1 cellular context compared by ENCODE assay signal in the genomic region with DNA sequence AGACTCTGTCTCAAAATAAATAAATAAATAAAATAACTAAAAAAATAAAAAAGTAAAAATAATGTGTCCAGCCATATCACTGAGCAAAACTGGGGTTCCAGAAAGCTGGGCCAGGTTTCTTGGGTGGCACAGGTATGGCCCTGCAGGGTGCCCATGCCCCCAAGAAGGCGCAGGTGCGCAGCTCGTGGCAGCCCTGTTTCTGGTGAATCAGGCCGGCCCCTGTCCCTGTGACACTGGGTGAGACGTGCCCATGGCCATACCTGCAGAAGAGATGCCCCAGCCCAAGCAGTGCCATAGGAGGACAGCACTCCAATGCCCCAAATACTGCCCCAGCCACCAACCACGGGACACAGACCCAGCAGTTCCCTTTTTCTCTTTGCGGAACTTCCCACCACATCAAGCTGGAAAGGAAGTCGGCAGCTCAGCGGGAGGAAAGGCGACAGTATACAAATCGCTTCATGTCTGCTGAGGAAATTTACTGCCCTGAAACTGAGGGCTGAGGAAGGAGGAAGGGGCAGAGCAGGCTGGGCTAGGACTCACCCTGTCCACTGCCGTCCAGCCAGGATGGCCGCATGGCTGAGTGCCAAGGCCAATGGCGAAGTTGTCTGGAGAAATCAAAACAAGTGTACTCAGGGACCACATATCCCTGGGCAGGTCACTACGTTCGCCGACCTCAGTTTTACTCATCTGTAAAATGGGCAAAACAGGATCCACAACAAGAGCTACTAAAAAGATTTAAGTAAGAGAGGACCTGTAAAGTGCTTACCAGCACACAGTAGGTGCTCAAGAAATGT.
TF ChIP-seq lines count a peak whose summit lies in the region.

No MANE protein-coding gene starts in this region.

TF ChIP-seq in K562, 482 proteins besides CTCF, POLR2A, EP300 and RAD21 (continued from another document):
- TF ChIP-seq, protein P1, sequence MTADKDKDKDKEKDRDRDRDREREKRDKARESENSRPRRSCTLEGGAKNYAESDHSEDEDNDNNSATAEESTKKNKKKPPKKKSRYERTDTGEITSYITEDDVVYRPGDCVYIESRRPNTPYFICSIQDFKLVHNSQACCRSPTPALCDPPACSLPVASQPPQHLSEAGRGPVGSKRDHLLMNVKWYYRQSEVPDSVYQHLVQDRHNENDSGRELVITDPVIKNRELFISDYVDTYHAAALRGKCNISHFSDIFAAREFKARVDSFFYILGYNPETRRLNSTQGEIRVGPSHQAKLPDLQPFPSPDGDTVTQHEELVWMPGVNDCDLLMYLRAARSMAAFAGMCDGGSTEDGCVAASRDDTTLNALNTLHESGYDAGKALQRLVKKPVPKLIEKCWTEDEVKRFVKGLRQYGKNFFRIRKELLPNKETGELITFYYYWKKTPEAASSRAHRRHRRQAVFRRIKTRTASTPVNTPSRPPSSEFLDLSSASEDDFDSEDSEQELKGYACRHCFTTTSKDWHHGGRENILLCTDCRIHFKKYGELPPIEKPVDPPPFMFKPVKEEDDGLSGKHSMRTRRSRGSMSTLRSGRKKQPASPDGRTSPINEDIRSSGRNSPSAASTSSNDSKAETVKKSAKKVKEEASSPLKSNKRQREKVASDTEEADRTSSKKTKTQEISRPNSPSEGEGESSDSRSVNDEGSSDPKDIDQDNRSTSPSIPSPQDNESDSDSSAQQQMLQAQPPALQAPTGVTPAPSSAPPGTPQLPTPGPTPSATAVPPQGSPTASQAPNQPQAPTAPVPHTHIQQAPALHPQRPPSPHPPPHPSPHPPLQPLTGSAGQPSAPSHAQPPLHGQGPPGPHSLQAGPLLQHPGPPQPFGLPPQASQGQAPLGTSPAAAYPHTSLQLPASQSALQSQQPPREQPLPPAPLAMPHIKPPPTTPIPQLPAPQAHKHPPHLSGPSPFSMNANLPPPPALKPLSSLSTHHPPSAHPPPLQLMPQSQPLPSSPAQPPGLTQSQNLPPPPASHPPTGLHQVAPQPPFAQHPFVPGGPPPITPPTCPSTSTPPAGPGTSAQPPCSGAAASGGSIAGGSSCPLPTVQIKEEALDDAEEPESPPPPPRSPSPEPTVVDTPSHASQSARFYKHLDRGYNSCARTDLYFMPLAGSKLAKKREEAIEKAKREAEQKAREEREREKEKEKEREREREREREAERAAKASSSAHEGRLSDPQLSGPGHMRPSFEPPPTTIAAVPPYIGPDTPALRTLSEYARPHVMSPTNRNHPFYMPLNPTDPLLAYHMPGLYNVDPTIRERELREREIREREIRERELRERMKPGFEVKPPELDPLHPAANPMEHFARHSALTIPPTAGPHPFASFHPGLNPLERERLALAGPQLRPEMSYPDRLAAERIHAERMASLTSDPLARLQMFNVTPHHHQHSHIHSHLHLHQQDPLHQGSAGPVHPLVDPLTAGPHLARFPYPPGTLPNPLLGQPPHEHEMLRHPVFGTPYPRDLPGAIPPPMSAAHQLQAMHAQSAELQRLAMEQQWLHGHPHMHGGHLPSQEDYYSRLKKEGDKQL (CRISPR knock-in tag; IDR thresholded peaks at IDR 0.05; ENCODE audit: borderline replicate concordance) = no peak
- TF ChIP-seq, protein P2, sequence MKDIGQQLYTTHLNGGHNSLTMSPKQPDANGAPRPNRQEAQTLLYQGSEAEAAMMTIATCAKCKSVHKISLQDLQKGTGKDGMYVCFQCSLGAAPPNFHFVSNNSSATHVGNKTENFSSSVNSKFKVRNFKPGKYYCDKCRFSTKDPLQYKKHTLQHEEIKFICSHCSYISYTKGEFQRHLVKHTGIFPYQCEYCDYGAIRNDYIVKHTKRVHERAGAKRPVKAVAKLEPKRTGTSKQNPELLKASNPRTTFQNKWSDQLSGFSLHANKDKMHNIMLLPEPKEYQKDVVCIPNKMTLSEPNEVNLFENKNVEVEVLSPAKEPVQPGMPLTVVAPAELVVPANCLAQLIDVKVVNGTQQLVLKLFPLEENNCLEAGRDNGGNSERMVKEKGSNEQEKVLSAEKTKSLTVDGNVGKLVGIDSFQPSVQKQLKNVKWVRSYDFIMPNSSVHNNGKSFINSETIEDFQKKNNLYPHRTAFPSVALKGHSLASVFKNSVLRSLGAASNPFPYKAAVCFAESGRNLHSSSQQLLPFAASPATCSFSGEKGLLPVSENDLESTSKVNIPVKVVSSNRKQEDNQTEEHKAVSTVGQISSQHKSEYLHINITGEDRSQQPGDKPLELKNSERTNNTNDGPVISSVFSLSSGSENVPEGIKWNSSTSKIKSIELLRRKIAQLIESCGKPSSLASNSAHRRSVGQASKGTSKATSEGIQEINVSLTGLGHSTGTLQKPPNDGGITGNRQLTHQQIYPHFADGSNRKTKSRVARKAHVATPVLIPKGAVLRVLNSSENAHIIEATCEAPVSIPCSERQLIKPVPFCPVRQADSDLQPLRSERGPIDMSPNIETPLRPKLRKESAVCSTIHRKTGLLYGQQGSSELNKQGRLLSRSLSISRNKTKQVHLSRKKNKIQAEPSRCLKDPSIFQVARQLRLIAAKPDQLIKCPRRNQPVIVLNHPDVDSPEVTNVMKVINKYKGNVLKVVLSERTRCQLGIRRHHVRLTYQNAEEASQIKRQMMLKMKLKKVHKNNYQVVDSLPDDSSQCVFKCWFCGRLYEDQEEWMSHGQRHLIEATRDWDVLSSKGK (CRISPR knock-in tag; IDR thresholded peaks at IDR 0.05) = no peak
- TF ChIP-seq KDM1A (IDR thresholded peaks at IDR 0.05) = peak; percentile 48 to 80
- TF ChIP-seq CHD4 (IDR thresholded peaks at IDR 0.05; ENCODE audit: insufficient read depth, insufficient replicate concordance, low read depth, low read length, poor library complexity, severe bottlenecking) = peak; percentile 88
- TF ChIP-seq, protein P3, sequence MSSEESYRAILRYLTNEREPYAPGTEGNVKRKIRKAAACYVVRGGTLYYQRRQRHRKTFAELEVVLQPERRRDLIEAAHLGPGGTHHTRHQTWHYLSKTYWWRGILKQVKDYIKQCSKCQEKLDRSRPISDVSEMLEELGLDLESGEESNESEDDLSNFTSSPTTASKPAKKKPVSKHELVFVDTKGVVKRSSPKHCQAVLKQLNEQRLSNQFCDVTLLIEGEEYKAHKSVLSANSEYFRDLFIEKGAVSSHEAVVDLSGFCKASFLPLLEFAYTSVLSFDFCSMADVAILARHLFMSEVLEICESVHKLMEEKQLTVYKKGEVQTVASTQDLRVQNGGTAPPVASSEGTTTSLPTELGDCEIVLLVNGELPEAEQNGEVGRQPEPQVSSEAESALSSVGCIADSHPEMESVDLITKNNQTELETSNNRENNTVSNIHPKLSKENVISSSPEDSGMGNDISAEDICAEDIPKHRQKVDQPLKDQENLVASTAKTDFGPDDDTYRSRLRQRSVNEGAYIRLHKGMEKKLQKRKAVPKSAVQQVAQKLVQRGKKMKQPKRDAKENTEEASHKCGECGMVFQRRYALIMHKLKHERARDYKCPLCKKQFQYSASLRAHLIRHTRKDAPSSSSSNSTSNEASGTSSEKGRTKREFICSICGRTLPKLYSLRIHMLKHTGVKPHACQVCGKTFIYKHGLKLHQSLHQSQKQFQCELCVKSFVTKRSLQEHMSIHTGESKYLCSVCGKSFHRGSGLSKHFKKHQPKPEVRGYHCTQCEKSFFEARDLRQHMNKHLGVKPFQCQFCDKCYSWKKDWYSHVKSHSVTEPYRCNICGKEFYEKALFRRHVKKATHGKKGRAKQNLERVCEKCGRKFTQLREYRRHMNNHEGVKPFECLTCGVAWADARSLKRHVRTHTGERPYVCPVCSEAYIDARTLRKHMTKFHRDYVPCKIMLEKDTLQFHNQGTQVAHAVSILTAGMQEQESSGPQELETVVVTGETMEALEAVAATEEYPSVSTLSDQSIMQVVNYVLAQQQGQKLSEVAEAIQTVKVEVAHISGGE (CRISPR knock-in tag; IDR thresholded peaks at IDR 0.05) = peak in 1 of 3 experiments; percentile 53; a peak in 1 of 6 replicates
- no peak for TF ChIP-seq ZNF239 (CRISPR knock-in tag; IDR thresholded peaks at IDR 0.05)
- no peak for TF ChIP-seq ZNF3 (CRISPR knock-in tag; IDR thresholded peaks at IDR 0.05)
- TF ChIP-seq, protein P4, sequence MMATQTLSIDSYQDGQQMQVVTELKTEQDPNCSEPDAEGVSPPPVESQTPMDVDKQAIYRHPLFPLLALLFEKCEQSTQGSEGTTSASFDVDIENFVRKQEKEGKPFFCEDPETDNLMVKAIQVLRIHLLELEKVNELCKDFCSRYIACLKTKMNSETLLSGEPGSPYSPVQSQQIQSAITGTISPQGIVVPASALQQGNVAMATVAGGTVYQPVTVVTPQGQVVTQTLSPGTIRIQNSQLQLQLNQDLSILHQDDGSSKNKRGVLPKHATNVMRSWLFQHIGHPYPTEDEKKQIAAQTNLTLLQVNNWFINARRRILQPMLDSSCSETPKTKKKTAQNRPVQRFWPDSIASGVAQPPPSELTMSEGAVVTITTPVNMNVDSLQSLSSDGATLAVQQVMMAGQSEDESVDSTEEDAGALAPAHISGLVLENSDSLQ (IDR thresholded peaks at IDR 0.05) = peak; percentile 9; the same call in 1 of the 2 replicates
- TF ChIP-seq MTA2 (IDR thresholded peaks at IDR 0.05; ENCODE audit: low read depth) = no peak
- peak; percentile 22; the same call in 1 of the 2 replicates for TF ChIP-seq ESRRA (IDR thresholded peaks at IDR 0.05; ENCODE audit: borderline replicate concordance, low read depth)
- TF ChIP-seq RBM25 (IDR thresholded peaks at IDR 0.05; ENCODE audit: low read depth, low read length, severe bottlenecking) = peak; percentile 67
- TF ChIP-seq, protein P5, sequence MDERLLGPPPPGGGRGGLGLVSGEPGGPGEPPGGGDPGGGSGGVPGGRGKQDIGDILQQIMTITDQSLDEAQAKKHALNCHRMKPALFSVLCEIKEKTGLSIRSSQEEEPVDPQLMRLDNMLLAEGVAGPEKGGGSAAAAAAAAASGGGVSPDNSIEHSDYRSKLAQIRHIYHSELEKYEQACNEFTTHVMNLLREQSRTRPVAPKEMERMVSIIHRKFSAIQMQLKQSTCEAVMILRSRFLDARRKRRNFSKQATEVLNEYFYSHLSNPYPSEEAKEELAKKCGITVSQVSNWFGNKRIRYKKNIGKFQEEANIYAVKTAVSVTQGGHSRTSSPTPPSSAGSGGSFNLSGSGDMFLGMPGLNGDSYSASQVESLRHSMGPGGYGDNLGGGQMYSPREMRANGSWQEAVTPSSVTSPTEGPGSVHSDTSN (CRISPR knock-in tag; IDR thresholded peaks at IDR 0.05; ENCODE audit: low read depth) = no peak
- TF ChIP-seq, protein P5 (tag; conservative IDR thresholded peaks at IDR 0.05; ENCODE audit: low read depth) = peak; percentile 69
- TF ChIP-seq CBX1 (IDR thresholded peaks at IDR 0.05; ENCODE audit: low read depth) = peak; percentile 92; the same call in 1 of the 2 replicates
- TF ChIP-seq ZNF354B (CRISPR knock-in tag; IDR thresholded peaks at IDR 0.05) = no peak
- no peak for TF ChIP-seq IFI16 (CRISPR knock-in tag; IDR thresholded peaks at IDR 0.05)
- TF ChIP-seq ARID2 (IDR thresholded peaks at IDR 0.05) = no peak
- TF ChIP-seq, protein P6, sequence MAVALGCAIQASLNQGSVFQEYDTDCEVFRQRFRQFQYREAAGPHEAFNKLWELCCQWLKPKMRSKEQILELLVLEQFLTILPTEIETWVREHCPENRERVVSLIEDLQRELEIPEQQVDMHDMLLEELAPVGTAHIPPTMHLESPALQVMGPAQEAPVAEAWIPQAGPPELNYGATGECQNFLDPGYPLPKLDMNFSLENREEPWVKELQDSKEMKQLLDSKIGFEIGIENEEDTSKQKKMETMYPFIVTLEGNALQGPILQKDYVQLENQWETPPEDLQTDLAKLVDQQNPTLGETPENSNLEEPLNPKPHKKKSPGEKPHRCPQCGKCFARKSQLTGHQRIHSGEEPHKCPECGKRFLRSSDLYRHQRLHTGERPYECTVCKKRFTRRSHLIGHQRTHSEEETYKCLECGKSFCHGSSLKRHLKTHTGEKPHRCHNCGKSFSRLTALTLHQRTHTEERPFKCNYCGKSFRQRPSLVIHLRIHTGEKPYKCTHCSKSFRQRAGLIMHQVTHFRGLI (CRISPR knock-in tag; IDR thresholded peaks at IDR 0.05) = 0 out of 2 replicates have a peak, but pooled peaks have one; percentile 26
- peak; percentile 64 for TF ChIP-seq ZKSCAN1 (IDR thresholded peaks at IDR 0.05; ENCODE audit: low read depth, low read length)
- no peak for TF ChIP-seq NFYB (IDR thresholded peaks at IDR 0.05; ENCODE audit: extremely low read depth, insufficient read length)
- TF ChIP-seq MEIS2 (IDR thresholded peaks at IDR 0.05; ENCODE audit: partially characterized antibody) = peak; percentile 71
- peak; percentile 89 for TF ChIP-seq SPI1 (IDR thresholded peaks at IDR 0.05; ENCODE audit: borderline replicate concordance, low read depth, low read length)
- peak; percentile 42; the same call in 1 of the 2 replicates for TF ChIP-seq HDAC2 (IDR thresholded peaks at IDR 0.05)
- TF ChIP-seq, protein P7, sequence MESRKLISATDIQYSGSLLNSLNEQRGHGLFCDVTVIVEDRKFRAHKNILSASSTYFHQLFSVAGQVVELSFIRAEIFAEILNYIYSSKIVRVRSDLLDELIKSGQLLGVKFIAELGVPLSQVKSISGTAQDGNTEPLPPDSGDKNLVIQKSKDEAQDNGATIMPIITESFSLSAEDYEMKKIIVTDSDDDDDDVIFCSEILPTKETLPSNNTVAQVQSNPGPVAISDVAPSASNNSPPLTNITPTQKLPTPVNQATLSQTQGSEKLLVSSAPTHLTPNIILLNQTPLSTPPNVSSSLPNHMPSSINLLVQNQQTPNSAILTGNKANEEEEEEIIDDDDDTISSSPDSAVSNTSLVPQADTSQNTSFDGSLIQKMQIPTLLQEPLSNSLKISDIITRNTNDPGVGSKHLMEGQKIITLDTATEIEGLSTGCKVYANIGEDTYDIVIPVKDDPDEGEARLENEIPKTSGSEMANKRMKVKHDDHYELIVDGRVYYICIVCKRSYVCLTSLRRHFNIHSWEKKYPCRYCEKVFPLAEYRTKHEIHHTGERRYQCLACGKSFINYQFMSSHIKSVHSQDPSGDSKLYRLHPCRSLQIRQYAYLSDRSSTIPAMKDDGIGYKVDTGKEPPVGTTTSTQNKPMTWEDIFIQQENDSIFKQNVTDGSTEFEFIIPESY (CRISPR knock-in tag; IDR thresholded peaks at IDR 0.05) = 0 out of 2 replicates have a peak, but pooled peaks have one; percentile 34
- peak; percentile 35; the same call in 1 of the 2 replicates for TF ChIP-seq NFIC (IDR thresholded peaks at IDR 0.05)
- no peak for TF ChIP-seq SMARCC2 (IDR thresholded peaks at IDR 0.05; ENCODE audit: low read depth)
